ENCODE assay signal across 16 cellular contexts in genomic region chr2:232350804-232351685, GRCh38. TPM values are rescaled to one million over a fixed set of nuclear protein-coding genes. Genes with fewer than 3 reads are reported as not detected.
DNase-seq lines count a peak whose midpoint lies in the region; ATAC-seq and TF ChIP-seq lines count a peak whose summit lies in the region.
"Had no signal": no experiment of that assay in that cellular context is flagged by ENCODE, and none has a peak within 500 bp of the region (broad histone marks: within the 10 kb centered on the region; RNA-seq: fewer than 3 reads in every experiment).

No MANE protein-coding gene starts in this region.

- 9 to 53% methylated on average over 3 to 18 of the region's 76 CpGs for WGBS in esophagus squamous epithelium, 2 donors

- no peak overlapping the region for H3K4me3 Mint-ChIP-seq in activated naive CD4-positive, alpha-beta T cell treated with anti-CD3 and anti-CD28 coated beads for 36 hours
- H3K4me3 Mint-ChIP-seq: activated T-helper 1 cell treated with anti-CD3 and anti-CD28 coated beads, Interleukin-12 subunit alpha, Interleukin-12 subunit beta, Interleukin-2, Interleukin-4 antibody, amounts not matched to agents 30 ng/mL and 10 ng/mL and 1 ng/mL, durations not matched to agents 14 hours and 24 hours and 36 hours; natural killer cell treated with Interleukin-12 subunit alpha and Interleukin-12 subunit beta and Interleukin-15 and Interleukin-18, amount 100 ng/mL, for 72 hours; stimulated activated naive CD8-positive, alpha-beta T cell treated with anti-CD3 and anti-CD28 coated beads, Interleukin-15, Interleukin-2, amounts not matched to agents 100 ng/mL and 50 ng/mL, for 24 hours had no signal

- TF ChIP-seq CTCF in esophagus squamous epithelium (IDR thresholded peaks at IDR 0.05) = no peak

- peaks cover 18% of the 10 kb centered on the region for H3K27me3 Mint-ChIP-seq in activated naive CD4-positive, alpha-beta T cell treated with anti-CD3 and anti-CD28 coated beads for 36 hours (ENCODE audit: low read depth)

- in situ Hi-C loops in HAP-1 (cut with MboI; ENCODE audit: low sequenced_read_pairs) = no loop called here

- H3K27ac ChIP-seq in esophagus squamous epithelium = no peak overlapping the region
- H3K27ac ChIP-seq: KMS-11, PC-9 had no signal

- intact Hi-C loops in activated naive CD4-positive, alpha-beta T cell treated with anti-CD3 and anti-CD28 coated beads for 36 hours (cut with micrococcal nuclease) = no loop called here
- intact Hi-C loops in esophagus squamous epithelium (cut with DNase I) = no loop called here

- CTCF ChIA-PET in activated naive CD4-positive, alpha-beta T cell treated with anti-CD3 and anti-CD28 coated beads for 36 hours (lab: Charles Lee) = interaction anchor here (0.8 kb wide), 1 partner anchor 441 kb away, joined by 3 read pairs; no protein-coding TSS in a partner anchor

- H3K4me3 ChIP-seq in esophagus squamous epithelium (peak overlapping the region in 3 of 4 donors; percentile 5 to 46 (median 28)), HAP-1 (no peak overlapping the region)
- H3K4me3 ChIP-seq: PC-9 had no signal

- H3K9me3 ChIP-seq in esophagus squamous epithelium = no peaks in the 10 kb centered on the region
- peaks cover 2% of the 10 kb centered on the region; the same call in 1 of the 2 replicates for H3K9me3 ChIP-seq in HAP-1
- H3K9me3 ChIP-seq: BE2C had no signal

- no peak overlapping the region for H3K27ac Mint-ChIP-seq in activated naive CD4-positive, alpha-beta T cell treated with anti-CD3 and anti-CD28 coated beads for 36 hours
- H3K27ac Mint-ChIP-seq: activated T-helper 1 cell treated with anti-CD3 and anti-CD28 coated beads, Interleukin-12 subunit alpha, Interleukin-12 subunit beta, Interleukin-2, Interleukin-4 antibody, amounts not matched to agents 30 ng/mL and 10 ng/mL and 1 ng/mL, durations not matched to agents 14 hours and 24 hours and 36 hours; natural killer cell treated with Interleukin-12 subunit alpha and Interleukin-12 subunit beta and Interleukin-15 and Interleukin-18, amount 100 ng/mL, for 72 hours; stimulated activated naive CD8-positive, alpha-beta T cell treated with anti-CD3 and anti-CD28 coated beads, Interleukin-15, Interleukin-2, amounts not matched to agents 100 ng/mL and 50 ng/mL, for 24 hours had no signal

- no peak for ATAC-seq in GM21381 (IDR thresholded peaks at IDR 0.05; ENCODE audit: unreplicated experiment)

- H3K36me3 Mint-ChIP-seq in activated naive CD4-positive, alpha-beta T cell treated with anti-CD3 and anti-CD28 coated beads for 36 hours (ENCODE audit: low read depth) = no peaks in the 10 kb centered on the region
- H3K36me3 Mint-ChIP-seq: natural killer cell treated with Interleukin-12 subunit alpha and Interleukin-12 subunit beta and Interleukin-15 and Interleukin-18, amount 100 ng/mL, for 72 hours had no signal

- H3K27me3 ChIP-seq in esophagus squamous epithelium (peaks cover 20 to 65% (median 27%) of the 10 kb centered on the region in 4 donors), HAP-1 (ENCODE audit: low read depth) (peaks cover 10% of the 10 kb centered on the region)

- H3K36me3 ChIP-seq in esophagus squamous epithelium (no peaks in the 10 kb centered on the region), HAP-1 (replicated peaks) (no peaks in the 10 kb centered on the region)
- H3K36me3 ChIP-seq: BE2C had no signal

- H3K4me1 ChIP-seq in esophagus squamous epithelium = peaks cover 6 to 31% (median 11%) of the 10 kb centered on the region in 3 donors
- no peaks in the 10 kb centered on the region for H3K4me1 ChIP-seq in HAP-1
- H3K4me1 ChIP-seq: BE2C had no signal

- DNase-seq in activated naive CD4-positive, alpha-beta T cell treated with anti-CD3 and anti-CD28 coated beads for 36 hours = peak; percentile 19
- DNase-seq in activated naive CD4-positive, alpha-beta T cell (lab: John Stamatoyannopoulos, UW) = no peak
- DNase-seq in NCI-H1105 treated with DMSO at 0.1 percent for 48 hours (lab: John Stamatoyannopoulos, UW) (peak; percentile 32), esophagus squamous epithelium (lab: John Stamatoyannopoulos, UW) (no peak), retina (peak; percentile 53), C1 segment of cervical spinal cord (lab: John Stamatoyannopoulos, UW) (no peak), HAP-1 (ENCODE audit: low spot score in 2 of 2) (no peak)
- DNase-seq: activated CD4-positive, alpha-beta T cell treated with anti-CD3 and anti-CD28 coated beads for 1 hour; BE2C; NCI-H2107; PC-9 had no signal

- H3K4me1 Mint-ChIP-seq in activated naive CD4-positive, alpha-beta T cell treated with anti-CD3 and anti-CD28 coated beads for 36 hours (ENCODE audit: low read depth) = peaks cover 9% of the 10 kb centered on the region

- no peak for TF ChIP-seq POLR2A in esophagus squamous epithelium (IDR thresholded peaks at IDR 0.05)

- H3K9me3 Mint-ChIP-seq in activated naive CD4-positive, alpha-beta T cell treated with anti-CD3 and anti-CD28 coated beads for 36 hours = peaks cover 2% of the 10 kb centered on the region
- H3K9me3 Mint-ChIP-seq: activated T-helper 1 cell treated with anti-CD3 and anti-CD28 coated beads, Interleukin-12 subunit alpha, Interleukin-12 subunit beta, Interleukin-2, Interleukin-4 antibody, amounts not matched to agents 30 ng/mL and 10 ng/mL and 1 ng/mL, durations not matched to agents 14 hours and 24 hours and 36 hours; natural killer cell treated with Interleukin-12 subunit alpha and Interleukin-12 subunit beta and Interleukin-15 and Interleukin-18, amount 100 ng/mL, for 72 hours; stimulated activated naive CD8-positive, alpha-beta T cell treated with anti-CD3 and anti-CD28 coated beads, Interleukin-15, Interleukin-2, amounts not matched to agents 100 ng/mL and 50 ng/mL, for 24 hours had no signal

RNA-seq across cellular contexts. Expression of gene ALPP, which starts 27.5 kb away (rescaled TPM):
- total RNA-seq in activated naive CD4-positive, alpha-beta T cell treated with anti-CD3 and anti-CD28 coated beads for 36 hours = not detected
- total RNA-seq in esophagus squamous epithelium = not detected
- total RNA-seq: activated T-helper 1 cell treated with anti-CD3 and anti-CD28 coated beads, Interleukin-12 subunit alpha, Interleukin-12 subunit beta, Interleukin-2, Interleukin-4 antibody, amounts not matched to agents 30 ng/mL and 10 ng/mL and 1 ng/mL, durations not matched to agents 14 hours and 24 hours and 36 hours; natural killer cell treated with Interleukin-12 subunit alpha and Interleukin-12 subunit beta and Interleukin-15 and Interleukin-18, amount 100 ng/mL, for 72 hours had no signal

RNA-seq across cellular contexts. Expression of gene ALPG, which starts 55.6 kb away (rescaled TPM):
- total RNA-seq in activated naive CD4-positive, alpha-beta T cell treated with anti-CD3 and anti-CD28 coated beads for 36 hours = not detected
- not detected for total RNA-seq in esophagus squamous epithelium
- total RNA-seq: activated T-helper 1 cell treated with anti-CD3 and anti-CD28 coated beads, Interleukin-12 subunit alpha, Interleukin-12 subunit beta, Interleukin-2, Interleukin-4 antibody, amounts not matched to agents 30 ng/mL and 10 ng/mL and 1 ng/mL, durations not matched to agents 14 hours and 24 hours and 36 hours; natural killer cell treated with Interleukin-12 subunit alpha and Interleukin-12 subunit beta and Interleukin-15 and Interleukin-18, amount 100 ng/mL, for 72 hours had no signal

Comparison
In these comparisons a context has a peak if more than half of its experiments do, and no peak if none do; other contexts are left out.
1. DNase-seq: peak in activated naive CD4-positive, alpha-beta T cell treated with anti-CD3 and anti-CD28 coated beads for 36 hours (single experiment), NCI-H1105 treated with DMSO at 0.1 percent for 48 hours (single experiment) and retina (single experiment); none in activated naive CD4-positive, alpha-beta T cell (0 of 4), esophagus squamous epithelium (single experiment), C1 segment of cervical spinal cord (0 of 14) and HAP-1 (0 of 2).